Comparison of ENCODE assay signal across 24 cellular contexts in the genomic region with DNA sequence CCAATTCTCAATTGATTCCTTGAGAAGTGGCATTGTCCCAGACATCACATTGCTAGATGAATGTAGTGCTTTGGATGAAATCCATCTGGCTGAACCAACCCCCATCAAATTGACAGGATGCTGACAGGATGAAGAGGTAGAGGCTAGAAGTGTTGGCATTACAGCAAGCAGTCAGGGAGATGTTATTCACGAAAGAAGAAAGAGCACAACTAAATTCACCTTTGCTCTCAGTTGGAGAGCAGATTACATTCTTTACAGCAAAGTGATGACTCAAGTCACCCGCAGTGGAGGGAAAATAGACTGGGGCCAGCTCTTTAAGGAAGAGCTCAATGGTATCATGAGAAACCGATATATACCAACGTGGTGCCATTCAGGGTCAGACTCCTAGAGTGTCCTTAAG.
DNase-seq lines count a peak whose midpoint lies in the region; ATAC-seq, FAIRE-seq and TF ChIP-seq lines count a peak whose summit lies in the region.
"Had no signal": no experiment of that assay in that cellular context is flagged by ENCODE, and none has a peak within 500 bp of the region (broad histone marks: within the 10 kb centered on the region; RNA-seq: fewer than 3 reads in every experiment).

No MANE protein-coding gene starts in this region.

- H3K4me1 ChIP-seq in SK-N-SH (ENCODE audit: control insufficient read depth in 1 of 2, insufficient read depth in 2 of 2, low read depth in 1 of 2, low read length in 1 of 2) (no peaks in the 10 kb centered on the region; a peak in 2 of 4 replicates), astrocyte (ENCODE audit: insufficient read depth, low read length) (peaks cover 12% of the 10 kb centered on the region), heart right ventricle (peaks cover 0 to 7% (median 0%) of the 10 kb centered on the region in 9 donors), trophoblast cell (ENCODE audit: control insufficient read depth in 1 of 2, insufficient read depth in 2 of 2, low read length in 2 of 2) (no peaks in the 10 kb centered on the region)
- H3K4me1 ChIP-seq: HAP-1, SJSA1 had no signal

- 40% methylated on average over 4 of the region's 4 CpGs for WGBS in SK-N-SH (ENCODE audit: low lambda C conversion rate)
- 19 to 43% methylated on average over 4 of the region's 4 CpGs for whole genome bisulfite sequencing in heart right ventricle, 2 donors
- WGBS in trophoblast cell (ENCODE audit: extremely low coverage, insufficient coverage, insufficient read length), result no CpG with 5 or more reads among the region's 4 CpGs

- H2BK12ac ChIP-seq in trophoblast cell (ENCODE audit: low read length), result no peak overlapping the region

- H2BK120ac ChIP-seq in trophoblast cell (ENCODE audit: insufficient read depth, low read length, poor library complexity), result peak overlapping the region; percentile 13

- H3K27me3 Mint-ChIP-seq in astrocyte (ENCODE audit: low read depth, unreplicated experiment), result no peaks in the 10 kb centered on the region
- peaks cover 7% of the 10 kb centered on the region for H3K27me3 Mint-ChIP-seq in activated naive CD8-positive, alpha-beta T cell treated with anti-CD3 and anti-CD28 coated beads, Interleukin-2, amount 50 U/mL, for 24 hours
- H3K27me3 Mint-ChIP-seq in activated CD8-positive, alpha-beta memory T cell treated with anti-CD3 and anti-CD28 coated beads, Interleukin-2, amount 10 ng/mL, durations not matched to agents 7 days and 5 days, result peaks cover 23% of the 10 kb centered on the region

- H3K27ac ChIP-seq in SK-N-SH (ENCODE audit: low read depth in 2 of 2, low read length in 1 of 2), result no peak overlapping the region
- no peak overlapping the region for H3K27ac ChIP-seq in astrocyte (ENCODE audit: low read depth, low read length)
- H3K27ac ChIP-seq in heart right ventricle, result no peak overlapping the region
- H3K27ac ChIP-seq in trophoblast cell (ENCODE audit: low read depth, low read length), result no peak overlapping the region
- H3K27ac ChIP-seq: sigmoid colon, SJSA1 had no signal

- no peaks in the 10 kb centered on the region for H3K9me3 ChIP-seq in SK-N-SH
- no peaks in the 10 kb centered on the region for H3K9me3 ChIP-seq in astrocyte (ENCODE audit: insufficient read depth, low read depth, low read length)
- H3K9me3 ChIP-seq in heart right ventricle, result no peaks in the 10 kb centered on the region
- H3K9me3 ChIP-seq in trophoblast cell (ENCODE audit: insufficient read depth, low read depth, low read length), result no peaks in the 10 kb centered on the region
- H3K9me3 ChIP-seq: HAP-1, sigmoid colon, SJSA1 had no signal

- ATAC-seq in SK-N-SH treated with all-trans-retinoic acid at 6 μM for 48 hours (peak; percentile 26; the same call in 1 of the 3 replicates), heart right ventricle (peak; percentile 38 to 97 (median 65)), HG03439 (IDR thresholded peaks at IDR 0.05; ENCODE audit: unreplicated experiment) (no peak)
- ATAC-seq in activated naive CD8-positive, alpha-beta T cell treated with anti-CD3 and anti-CD28 coated beads, Interleukin-2, amount 50 U/mL, for 24 hours, result no peak
- ATAC-seq in activated CD8-positive, alpha-beta memory T cell treated with anti-CD3 and anti-CD28 coated beads, Interleukin-2, amount 10 ng/mL, durations not matched to agents 7 days and 5 days, result no peak

- H3K9me3 Mint-ChIP-seq in astrocyte (ENCODE audit: unreplicated experiment), result no peaks in the 10 kb centered on the region
- no peaks in the 10 kb centered on the region for H3K9me3 Mint-ChIP-seq in activated naive CD8-positive, alpha-beta T cell treated with anti-CD3 and anti-CD28 coated beads, Interleukin-2, amount 50 U/mL, for 24 hours
- H3K9me3 Mint-ChIP-seq in activated CD8-positive, alpha-beta memory T cell treated with anti-CD3 and anti-CD28 coated beads, Interleukin-2, amount 10 ng/mL, durations not matched to agents 7 days and 5 days (ENCODE audit: low read depth), result no peaks in the 10 kb centered on the region

- no peak overlapping the region for H4K8ac ChIP-seq in trophoblast cell (ENCODE audit: low read depth, low read length)

- no peaks in the 10 kb centered on the region for H3K36me3 ChIP-seq in SK-N-SH (replicated peaks in 1 of 2; ENCODE audit: control insufficient read depth in 1 of 2, insufficient read depth in 2 of 2, low read length in 1 of 2)
- no peaks in the 10 kb centered on the region for H3K36me3 ChIP-seq in astrocyte (ENCODE audit: insufficient read depth, low read length)
- H3K36me3 ChIP-seq in heart right ventricle, result no peaks in the 10 kb centered on the region
- H3K36me3 ChIP-seq in trophoblast cell (ENCODE audit: control insufficient read depth in 1 of 2, insufficient read depth in 2 of 2, low read length in 2 of 2), result no peaks in the 10 kb centered on the region
- H3K36me3 ChIP-seq: HAP-1, sigmoid colon, SJSA1 had no signal

- no peak overlapping the region for H2AK5ac ChIP-seq in trophoblast cell (ENCODE audit: low read length)

- H3K4me2 ChIP-seq in SK-N-SH (no peak overlapping the region), astrocyte (ENCODE audit: low read length) (peak overlapping the region; percentile 11), trophoblast cell (ENCODE audit: low read length) (no peak overlapping the region)

- no peak for TF ChIP-seq CTCF in SK-N-SH (IDR thresholded peaks at IDR 0.05)
- TF ChIP-seq CTCF in astrocyte (IDR thresholded peaks at IDR 0.05; ENCODE audit: insufficient read depth, low read depth, low read length), result no peak
- no peak for TF ChIP-seq CTCF in heart right ventricle (IDR thresholded peaks at IDR 0.05)

- no peaks in the 10 kb centered on the region for H3K79me2 ChIP-seq in SK-N-SH (ENCODE audit: insufficient read depth)
- no peaks in the 10 kb centered on the region for H3K79me2 ChIP-seq in astrocyte (ENCODE audit: insufficient read depth, low read length)
- no peaks in the 10 kb centered on the region for H3K79me2 ChIP-seq in trophoblast cell (ENCODE audit: control insufficient read depth, insufficient read depth, low read length, poor library complexity)

- TF ChIP-seq RAD21 in SK-N-SH (IDR thresholded peaks at IDR 0.05; ENCODE audit: low read length), result no peak

- no peak overlapping the region for H3K4me3 Mint-ChIP-seq in astrocyte (ENCODE audit: unreplicated experiment)
- H3K4me3 Mint-ChIP-seq in activated naive CD8-positive, alpha-beta T cell treated with anti-CD3 and anti-CD28 coated beads, Interleukin-2, amount 50 U/mL, for 24 hours, result no peak overlapping the region
- no peak overlapping the region for H3K4me3 Mint-ChIP-seq in activated CD8-positive, alpha-beta memory T cell treated with anti-CD3 and anti-CD28 coated beads, Interleukin-2, amount 10 ng/mL, durations not matched to agents 7 days and 5 days
- H3K4me3 Mint-ChIP-seq: CD4-positive, CD25-positive, alpha-beta regulatory T cell had no signal

- H3K18ac ChIP-seq in trophoblast cell (ENCODE audit: low read length), result no peak overlapping the region

- H3F3A ChIP-seq in SK-N-SH (replicated peaks; ENCODE audit: insufficient read depth), result no peaks in the 10 kb centered on the region

- no peaks in the 10 kb centered on the region for H3K9me2 ChIP-seq in SK-N-SH

- no peak overlapping the region for H3K27ac Mint-ChIP-seq in astrocyte (ENCODE audit: unreplicated experiment)
- no peak overlapping the region for H3K27ac Mint-ChIP-seq in activated naive CD8-positive, alpha-beta T cell treated with anti-CD3 and anti-CD28 coated beads, Interleukin-2, amount 50 U/mL, for 24 hours
- H3K27ac Mint-ChIP-seq in activated CD8-positive, alpha-beta memory T cell treated with anti-CD3 and anti-CD28 coated beads, Interleukin-2, amount 10 ng/mL, durations not matched to agents 7 days and 5 days, result no peak overlapping the region
- H3K27ac Mint-ChIP-seq: CD4-positive, CD25-positive, alpha-beta regulatory T cell had no signal

- TF ChIP-seq EP300 in SK-N-SH (IDR thresholded peaks at IDR 0.05; ENCODE audit: borderline replicate concordance in 1 of 2, low read depth in 1 of 2, low read length in 1 of 2), result no peak

- POLR2A ChIA-PET in SK-N-SH (lab: Yijun Ruan, JAX), result no interaction called here

- H3K14ac ChIP-seq in trophoblast cell (ENCODE audit: low read length), result no peak overlapping the region

- H3K79me1 ChIP-seq in trophoblast cell (ENCODE audit: low read length), result no peaks in the 10 kb centered on the region

- H4K20me1 ChIP-seq in SK-N-SH (ENCODE audit: insufficient read depth) (no peaks in the 10 kb centered on the region), astrocyte (ENCODE audit: insufficient read depth, low read length) (no peaks in the 10 kb centered on the region)

- H3K4ac ChIP-seq in trophoblast cell (ENCODE audit: low read depth, low read length), result no peak overlapping the region

- H3K4me1 Mint-ChIP-seq in astrocyte (ENCODE audit: low read depth, unreplicated experiment), result peaks cover 20% of the 10 kb centered on the region
- H3K4me1 Mint-ChIP-seq in activated naive CD8-positive, alpha-beta T cell treated with anti-CD3 and anti-CD28 coated beads, Interleukin-2, amount 50 U/mL, for 24 hours, result no peaks in the 10 kb centered on the region
- H3K4me1 Mint-ChIP-seq in activated CD8-positive, alpha-beta memory T cell treated with anti-CD3 and anti-CD28 coated beads, Interleukin-2, amount 10 ng/mL, durations not matched to agents 7 days and 5 days, result no peaks in the 10 kb centered on the region
- H3K4me1 Mint-ChIP-seq: CD4-positive, CD25-positive, alpha-beta regulatory T cell had no signal

- H2AFZ ChIP-seq in SK-N-SH (ENCODE audit: low read depth), result no peak overlapping the region
- no peak overlapping the region for H2AFZ ChIP-seq in astrocyte (ENCODE audit: low read depth, low read length)
- no peak overlapping the region for H2AFZ ChIP-seq in trophoblast cell (ENCODE audit: insufficient read depth, low read length, poor library complexity)

- CTCF ChIA-PET in SK-N-SH (lab: Yijun Ruan, JAX), result no interaction called here
- CTCF ChIA-PET in activated CD8-positive, alpha-beta memory T cell treated with anti-CD3 and anti-CD28 coated beads, Interleukin-2, amount 10 ng/mL, durations not matched to agents 7 days and 5 days (lab: Charles Lee), result no interaction called here

- no peak for FAIRE-seq in astrocyte (lab: Jason Lieb, UNC)
- FAIRE-seq: GM18507 had no signal

- H3K23ac ChIP-seq in trophoblast cell (ENCODE audit: low read length), result no peak overlapping the region

- no peaks in the 10 kb centered on the region for H3K36me3 Mint-ChIP-seq in astrocyte (ENCODE audit: low read depth, unreplicated experiment)
- no peaks in the 10 kb centered on the region for H3K36me3 Mint-ChIP-seq in activated naive CD8-positive, alpha-beta T cell treated with anti-CD3 and anti-CD28 coated beads, Interleukin-2, amount 50 U/mL, for 24 hours (ENCODE audit: low read depth)
- no peaks in the 10 kb centered on the region for H3K36me3 Mint-ChIP-seq in activated CD8-positive, alpha-beta memory T cell treated with anti-CD3 and anti-CD28 coated beads, Interleukin-2, amount 10 ng/mL, durations not matched to agents 7 days and 5 days
- H3K36me3 Mint-ChIP-seq: CD4-positive, CD25-positive, alpha-beta regulatory T cell had no signal

- no peak overlapping the region for H4K91ac ChIP-seq in trophoblast cell (ENCODE audit: low read depth, low read length)

- H3K27me3 ChIP-seq in SK-N-SH (ENCODE audit: insufficient read depth), result no peaks in the 10 kb centered on the region
- H3K27me3 ChIP-seq in astrocyte (ENCODE audit: insufficient read depth, low read length), result no peaks in the 10 kb centered on the region
- peaks cover 0 to 38% (median 25%) of the 10 kb centered on the region in 7 donors for H3K27me3 ChIP-seq in heart right ventricle
- no peaks in the 10 kb centered on the region for H3K27me3 ChIP-seq in trophoblast cell (ENCODE audit: insufficient read depth, low read length)
- H3K27me3 ChIP-seq: sigmoid colon had no signal

- H3K4me3 ChIP-seq in SK-N-SH (ENCODE audit: low read depth in 2 of 2, low read length in 1 of 2), result no peak overlapping the region
- H3K4me3 ChIP-seq in astrocyte (ENCODE audit: insufficient read depth, low read depth, low read length), result no peak overlapping the region
- H3K4me3 ChIP-seq in heart right ventricle, result no peak overlapping the region
- H3K4me3 ChIP-seq in trophoblast cell (ENCODE audit: low read depth, low read length), result no peak overlapping the region
- H3K4me3 ChIP-seq: HAP-1, sigmoid colon, SJSA1 had no signal

- intact Hi-C loops in heart right ventricle (cut with DNase I), result no loop called here

- H3K9ac ChIP-seq in SK-N-SH (no peak overlapping the region), astrocyte (ENCODE audit: low read length) (no peak overlapping the region), trophoblast cell (ENCODE audit: low read length) (no peak overlapping the region)

- DNase-seq in SK-N-SH (no peak), astrocyte (ENCODE audit: low read depth) (peak; percentile 28), heart right ventricle (no peak), trophoblast cell (peak; percentile 12 to 51)
- DNase-seq in activated naive CD8-positive, alpha-beta T cell treated with anti-CD3 and anti-CD28 coated beads, Interleukin-2, amount 50 U/mL, for 24 hours, result no peak
- DNase-seq in activated CD8-positive, alpha-beta memory T cell treated with anti-CD3 and anti-CD28 coated beads, Interleukin-2, amount 10 ng/mL, durations not matched to agents 7 days and 5 days, result no peak
- DNase-seq: activated CD4-positive, alpha-beta T cell treated with anti-CD3 and anti-CD28 coated beads for 4 hours; activated CD8-positive, alpha-beta memory T cell treated with anti-CD3 and anti-CD28 coated beads, Interleukin-2, amount 50 U/mL, for 48 hours; activated gamma-delta T cell; CD4-positive, CD25-positive, alpha-beta regulatory T cell; dermis blood vessel endothelial cell; erythroblast; Kasumi-1; kidney glomerular epithelial cell; NCI-H1436; occipital lobe; sigmoid colon; stimulated activated CD4-positive, alpha-beta T cell treated with anti-CD3 and anti-CD28 coated beads, Interleukin-1b, Interleukin-23, amount 100 ng/mL, for 48 hours; T1000 had no signal

- no peak overlapping the region for H4K12ac ChIP-seq in trophoblast cell (ENCODE audit: low read depth, low read length)

- H2BK5ac ChIP-seq in trophoblast cell (ENCODE audit: low read depth, low read length, poor library complexity), result no peak overlapping the region

Comparison
In these comparisons a context has a peak if more than half of its experiments do, and no peak if none do; other contexts are left out.
1. ATAC-seq: peak in SK-N-SH treated with all-trans-retinoic acid at 6 μM for 48 hours (single experiment) and heart right ventricle (8 of 8); none in HG03439 (single experiment), activated naive CD8-positive, alpha-beta T cell treated with anti-CD3 and anti-CD28 coated beads, Interleukin-2, amount 50 U/mL, for 24 hours (single experiment) and activated CD8-positive, alpha-beta memory T cell treated with anti-CD3 and anti-CD28 coated beads, Interleukin-2, amount 10 ng/mL, durations not matched to agents 7 days and 5 days (single experiment).
2. DNase-seq: peak in astrocyte (single experiment) and trophoblast cell (2 of 2); none in SK-N-SH (single experiment), heart right ventricle (0 of 2), activated naive CD8-positive, alpha-beta T cell treated with anti-CD3 and anti-CD28 coated beads, Interleukin-2, amount 50 U/mL, for 24 hours (single experiment) and activated CD8-positive, alpha-beta memory T cell treated with anti-CD3 and anti-CD28 coated beads, Interleukin-2, amount 10 ng/mL, durations not matched to agents 7 days and 5 days (single experiment).